19 cellular contexts compared by ENCODE assay signal in the genomic region with DNA sequence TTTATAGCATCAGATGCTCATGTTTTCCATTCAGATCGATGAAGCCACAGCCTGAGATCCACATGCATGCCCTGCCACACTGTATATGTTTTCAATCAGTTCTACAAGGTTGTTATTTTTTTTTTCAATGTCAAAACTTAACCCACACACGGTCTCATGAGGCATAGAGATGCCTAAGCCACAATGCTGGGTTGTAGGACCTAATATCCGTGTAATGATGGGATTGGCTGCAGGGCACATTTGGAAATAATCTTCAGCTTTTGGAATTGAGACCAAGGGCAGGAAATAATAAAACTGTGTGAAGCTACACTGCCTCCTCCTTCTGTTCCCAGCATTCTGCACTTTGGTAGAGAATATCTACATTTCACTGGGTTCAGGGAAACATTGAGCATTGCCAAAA.
A peak's percentile ranks its signal among the peaks of the same experiment; 100 is the strongest.
DNase-seq lines count a peak whose midpoint lies in the region; ATAC-seq and TF ChIP-seq lines count a peak whose summit lies in the region.
"Had no signal": no experiment of that assay in that cellular context is flagged by ENCODE, and none has a peak within 500 bp of the region (broad histone marks: within the 10 kb centered on the region; RNA-seq: fewer than 3 reads in every experiment).

No MANE protein-coding gene starts in this region.

- peak overlapping the region; percentile 68 for H3K9ac ChIP-seq in adipocyte (ENCODE audit: low read length)
- H3K9ac ChIP-seq: BLaER1, GM23248 had no signal

- H3K27ac Mint-ChIP-seq in nephron (peak overlapping the region; percentile 48 to 82 (median 58)), HFFc6 (no peak overlapping the region)
- H3K27ac Mint-ChIP-seq: CD14-positive monocyte; CD4-positive, alpha-beta memory T cell had no signal

- H3K9me3 Mint-ChIP-seq in nephron (peaks cover 20% of the 10 kb centered on the region), HFFc6 (peaks cover 18% of the 10 kb centered on the region)

- CTCF ChIA-PET in A673 (lab: Charles Lee), result no interaction called here

- no peaks in the 10 kb centered on the region for H3K36me3 ChIP-seq in A673 (ENCODE audit: insufficient read depth, low read length, poor library complexity, severe bottlenecking)
- H3K36me3 ChIP-seq in adipocyte (ENCODE audit: control insufficient read depth, insufficient read depth, low read length, severe bottlenecking), result no peaks in the 10 kb centered on the region
- no peaks in the 10 kb centered on the region for H3K36me3 ChIP-seq in gastrocnemius medialis
- H3K36me3 ChIP-seq: BLaER1, HAP-1 had no signal

- H3K27me3 Mint-ChIP-seq in nephron (ENCODE audit: low read depth), result no peaks in the 10 kb centered on the region
- peaks cover 6% of the 10 kb centered on the region; the same call in 1 of the 2 replicates for H3K27me3 Mint-ChIP-seq in HFFc6 (ENCODE audit: insufficient read depth)
- H3K27me3 Mint-ChIP-seq: CD4-positive, alpha-beta memory T cell had no signal

- POLR2A ChIA-PET in A673 (lab: Charles Lee; ENCODE audit: low non-redundant PET), result no interaction called here

- H3K4me1 ChIP-seq in A673 (ENCODE audit: insufficient read depth, low read length, poor library complexity, severe bottlenecking) (no peaks in the 10 kb centered on the region), adipocyte (ENCODE audit: control insufficient read depth, insufficient read depth, low read length) (peaks cover 37% of the 10 kb centered on the region), gastrocnemius medialis (peaks cover 8 to 14% of the 10 kb centered on the region in 2 donors)
- H3K4me1 ChIP-seq: A549, BLaER1 had no signal

- intact Hi-C loops in A673 (cut with micrococcal nuclease; ENCODE audit: unreplicated experiment), result no loop called here
- intact Hi-C loops in gastrocnemius medialis (cut with DNase I; ENCODE audit: low total_unique reads), result no loop called here

- H3K36me3 Mint-ChIP-seq in nephron (ENCODE audit: low read depth) (peaks cover 15% of the 10 kb centered on the region), HFFc6 (ENCODE audit: low read depth) (peaks cover 5% of the 10 kb centered on the region)
- H3K36me3 Mint-ChIP-seq: CD14-positive monocyte had no signal

- TF ChIP-seq CTCF in A673 (conservative IDR thresholded peaks at IDR 0.05; ENCODE audit: low read depth, low read length) (no peak), nephron (IDR thresholded peaks at IDR 0.05; ENCODE audit: unreplicated experiment in 3 of 3) (no peak), gastrocnemius medialis (IDR thresholded peaks at IDR 0.05 in 4 of 5, conservative IDR thresholded peaks at IDR 0.05 in 1 of 5) (no peak), HFFc6 (IDR thresholded peaks at IDR 0.05) (no peak)

- in situ Hi-C loops in gastrocnemius medialis (cut with MboI; ENCODE audit: low sequenced_read_pairs in 4 of 4), result no loop called here

- H3K27me3 ChIP-seq in A673 (replicated peaks; ENCODE audit: insufficient read depth, low read depth, low read length, poor library complexity) (no peaks in the 10 kb centered on the region), adipocyte (replicated peaks; ENCODE audit: control insufficient read depth, insufficient read depth, low read length) (no peaks in the 10 kb centered on the region), gastrocnemius medialis (no peaks in the 10 kb centered on the region)
- H3K27me3 ChIP-seq: BLaER1 had no signal

- DNase-seq in A673 (ENCODE audit: low spot score) (peak; percentile 53), adipocyte (ENCODE audit: low read depth) (peak; percentile 45), fibroblast of peridontal ligament (ENCODE audit: extremely low read depth) (peak; percentile 53), gastrocnemius medialis (no peak), HFFc6 (no peak), pons (ENCODE audit: low spot score) (no peak)
- DNase-seq: Calu3; CD4-positive, alpha-beta memory T cell; DMS79 treated with DMSO at 0.1 percent for 48 hours; GF-D8; GM23248; IMR-90 had no signal

- TF ChIP-seq POLR2A in gastrocnemius medialis (IDR thresholded peaks at IDR 0.05), result no peak

- H3K4me3 Mint-ChIP-seq in nephron (no peak overlapping the region), HFFc6 (no peak overlapping the region)
- H3K4me3 Mint-ChIP-seq: CD14-positive monocyte; CD4-positive, alpha-beta memory T cell had no signal

- ATAC-seq in gastrocnemius medialis (no peak), GM18498 (IDR thresholded peaks at IDR 0.05; ENCODE audit: unreplicated experiment) (no peak)
- ATAC-seq: A549 had no signal

- peaks cover 7% of the 10 kb centered on the region for H3K9me3 ChIP-seq in A673 (ENCODE audit: low read depth, low read length, poor library complexity, severe bottlenecking)
- peaks cover 9% of the 10 kb centered on the region for H3K9me3 ChIP-seq in adipocyte (ENCODE audit: control insufficient read depth, low read length)
- H3K9me3 ChIP-seq in gastrocnemius medialis, result no peaks in the 10 kb centered on the region

- no peak overlapping the region for H3K4me3 ChIP-seq in A673 (ENCODE audit: low read depth, low read length, poor library complexity, severe bottlenecking)
- H3K4me3 ChIP-seq in adipocyte (ENCODE audit: low read length), result no peak overlapping the region
- no peak overlapping the region for H3K4me3 ChIP-seq in gastrocnemius medialis
- H3K4me3 ChIP-seq: A549, BLaER1, GM23248, HAP-1 had no signal

- no TSS peak for BruUV-seq in A673 (replicated peaks; lab: Mats Ljungman, UMichigan)

- H3K27ac ChIP-seq in A673 (ENCODE audit: low read depth, low read length, poor library complexity, severe bottlenecking) (no peak overlapping the region), gastrocnemius medialis (no peak overlapping the region)
- H3K27ac ChIP-seq: 22Rv1, A549, BLaER1, GM23248 had no signal

- H3K4me1 Mint-ChIP-seq in nephron (peaks cover 41% of the 10 kb centered on the region), HFFc6 (ENCODE audit: low read depth) (no peaks in the 10 kb centered on the region)
- H3K4me1 Mint-ChIP-seq: CD14-positive monocyte; CD4-positive, alpha-beta memory T cell had no signal

Comparison
In these comparisons a context has a peak if more than half of its experiments do, and no peak if none do; other contexts are left out.
1. DNase-seq: peak in A673 (single experiment), adipocyte (single experiment) and fibroblast of peridontal ligament (single experiment); none in gastrocnemius medialis (0 of 2), HFFc6 (single experiment) and pons (single experiment).